22 cellular contexts compared by ENCODE assay signal in genomic region chr7:98868450-98868849, GRCh38. TPM values are rescaled to one million over a fixed set of nuclear protein-coding genes. Genes with fewer than 3 reads are reported as not detected.
"Had no signal": no experiment of that assay in that cellular context is flagged by ENCODE, and none has a peak within 500 bp of the region (broad histone marks: within the 10 kb centered on the region; RNA-seq: fewer than 3 reads in every experiment).

No MANE protein-coding gene starts in this region.

- DNase-seq: activated CD4-positive, alpha-beta T cell treated with anti-CD3 and anti-CD28 coated beads for 36 hours; activated CD8-positive, alpha-beta memory T cell treated with anti-CD3 and anti-CD28 coated beads, Interleukin-2, amount 50 U/mL, for 4 hours; activated CD8-positive, alpha-beta T cell treated with anti-CD3 and anti-CD28 coated beads, Interleukin-2, amount 10 ng/mL, durations not matched to agents 7 days and 5 days; activated gamma-delta T cell treated with Interleukin-2 at 50 U/mL for 16 hours; activated T-cell treated with anti-CD3 and anti-CD28 coated beads, Interleukin-2, amount 50 U/mL, for 72 hours; amniotic stem cell; cerebellar nuclear complex; dermis blood vessel endothelial cell; heart left ventricle; left colon; midbrain; sigmoid colon; stimulated activated naive CD8-positive, alpha-beta T cell treated with anti-CD3 and anti-CD28 coated beads, Interleukin-15, amount 100 ng/mL, for 72 hours; T-cell; T-helper 9 cell had no signal

- H3K79me2 ChIP-seq: parathyroid adenoma had no signal

- H3K4me3 ChIP-seq: heart left ventricle, lung, sigmoid colon had no signal

- ATAC-seq: activated CD4-positive, alpha-beta T cell treated with anti-CD3 and anti-CD28 coated beads for 36 hours; activated CD8-positive, alpha-beta T cell treated with anti-CD3 and anti-CD28 coated beads, Interleukin-2, amount 10 ng/mL, durations not matched to agents 7 days and 5 days; activated T-cell treated with anti-CD3 and anti-CD28 coated beads, Interleukin-2, amount 50 U/mL, for 72 hours; heart left ventricle; left colon; stimulated activated naive CD8-positive, alpha-beta T cell treated with anti-CD3 and anti-CD28 coated beads, Interleukin-15, amount 100 ng/mL, for 72 hours; T-cell had no signal

- H3K27ac ChIP-seq: heart left ventricle, sigmoid colon, spleen, VCaP had no signal

- H3K27ac Mint-ChIP-seq: activated CD4-positive, alpha-beta T cell treated with anti-CD3 and anti-CD28 coated beads for 36 hours; activated CD8-positive, alpha-beta T cell treated with anti-CD3 and anti-CD28 coated beads, Interleukin-2, amount 10 ng/mL, durations not matched to agents 7 days and 5 days; activated naive CD8-positive, alpha-beta T cell; activated T-cell treated with anti-CD3 and anti-CD28 coated beads, Interleukin-2, amount 50 U/mL, for 72 hours; stimulated activated naive CD8-positive, alpha-beta T cell treated with anti-CD3 and anti-CD28 coated beads, Interleukin-15, amount 100 ng/mL, for 72 hours; T-cell had no signal

- H3K4me3 Mint-ChIP-seq: activated CD4-positive, alpha-beta T cell treated with anti-CD3 and anti-CD28 coated beads for 36 hours; activated CD8-positive, alpha-beta T cell treated with anti-CD3 and anti-CD28 coated beads, Interleukin-2, amount 10 ng/mL, durations not matched to agents 7 days and 5 days had no signal

- H3K9me3 ChIP-seq: heart left ventricle, sigmoid colon, spleen, thoracic aorta had no signal

- H3K36me3 ChIP-seq: heart left ventricle, sigmoid colon, spleen, thoracic aorta had no signal

- H3K9ac ChIP-seq: parathyroid adenoma had no signal

- H3K9me3 Mint-ChIP-seq: activated T-cell treated with anti-CD3 and anti-CD28 coated beads, Interleukin-2, amount 50 U/mL, for 72 hours; stimulated activated naive CD8-positive, alpha-beta T cell treated with anti-CD3 and anti-CD28 coated beads, Interleukin-15, amount 100 ng/mL, for 72 hours; T-cell had no signal

- H3K36me3 Mint-ChIP-seq: activated naive CD8-positive, alpha-beta T cell; T-cell had no signal

RNA-seq across cellular contexts. Expression of gene TMEM130, which starts 1.4 kb away (rescaled TPM):
- total RNA-seq: activated CD8-positive, alpha-beta T cell treated with anti-CD3 and anti-CD28 coated beads, Interleukin-2, amount 10 ng/mL, durations not matched to agents 7 days and 5 days; dermis blood vessel endothelial cell; myocyte had no signal
